ENCODE assay signal across 12 cellular contexts in the genomic region with DNA sequence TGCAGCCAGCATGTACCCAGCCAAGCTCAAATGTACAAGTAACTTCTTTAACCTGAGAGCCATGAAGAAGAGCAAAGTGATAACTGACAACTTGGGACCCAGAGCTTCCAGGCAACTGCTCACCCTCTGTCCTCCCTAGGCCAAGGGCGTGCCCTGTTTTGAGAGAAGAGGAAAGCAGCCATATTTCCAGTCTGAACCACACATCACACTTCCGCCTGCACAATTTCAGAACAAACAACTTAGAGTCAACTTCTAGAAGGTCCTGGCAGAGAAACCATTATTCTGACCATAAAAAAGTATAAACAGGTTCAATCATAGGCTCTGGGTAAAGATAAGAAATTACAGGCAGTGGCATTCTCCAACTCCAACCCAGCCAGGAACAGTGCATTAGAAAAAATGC. TPM values are rescaled to one million over a fixed set of nuclear protein-coding genes. Genes with fewer than 3 reads are reported as not detected.
DNase-seq lines count a peak whose midpoint lies in the region; ATAC-seq and TF ChIP-seq lines count a peak whose summit lies in the region.
"Had no signal": no experiment of that assay in that cellular context is flagged by ENCODE, and none has a peak within 500 bp of the region (broad histone marks: within the 10 kb centered on the region; RNA-seq: fewer than 3 reads in every experiment).

No MANE protein-coding gene starts in this region.

- H4K8ac ChIP-seq in neuronal stem cell (ENCODE audit: low read depth, low read length) = no peak overlapping the region

- H3K4me3 Mint-ChIP-seq in T-cell = no peak overlapping the region

- no peak overlapping the region for H2BK12ac ChIP-seq in neuronal stem cell (ENCODE audit: low read length)

- DNase-seq in T-cell (no peak), foreskin keratinocyte (no peak), neuronal stem cell (ENCODE audit: low spot score) (no peak), cerebellum (ENCODE audit: low spot score) (no peak), NCI-H82 (lab: John Stamatoyannopoulos, UW) (no peak), KG1 (lab: John Stamatoyannopoulos, UW) (no peak), SKM-1 treated with dmso at 0.1 percent for 144 hours (lab: John Stamatoyannopoulos, UW; ENCODE audit: unreplicated experiment) (no peak)
- DNase-seq: activated T-cell treated with anti-CD3 and anti-CD28 coated beads, Interleukin-2, amount 50 U/mL, for 1 hour; kidney glomerular epithelial cell; NCI-H510A had no signal

- no peak overlapping the region for H3K4me2 ChIP-seq in neuronal stem cell (ENCODE audit: insufficient read depth, low read length, poor library complexity, severe bottlenecking)

- peaks cover 19 to 30% of the 10 kb centered on the region in 2 donors for H3K27me3 Mint-ChIP-seq in T-cell

- no peak overlapping the region for H3K14ac ChIP-seq in neuronal stem cell (ENCODE audit: low read length)

- H3K9ac ChIP-seq in neuronal stem cell (ENCODE audit: low read depth, low read length, poor library complexity) = no peak overlapping the region

- peaks cover 22 to 30% (median 24%) of the 10 kb centered on the region in 3 donors for H3K4me1 Mint-ChIP-seq in T-cell

- no CpG with 5 or more reads among the region's 2 CpGs for WGBS in neuronal stem cell (ENCODE audit: extremely low coverage in 2 of 2, insufficient read length in 2 of 2, insufficient replicate concordance in 1 of 2), 2 donors

- ATAC-seq in T-cell (replicated peaks in 1 of 4) = no peak
- no peak for ATAC-seq in foreskin keratinocyte

- no peak overlapping the region for H3K4me3 ChIP-seq in neuronal stem cell (ENCODE audit: low read length in 2 of 2)

- no peak overlapping the region for H2BK5ac ChIP-seq in neuronal stem cell (ENCODE audit: low read length)

- no peak overlapping the region for H2AK5ac ChIP-seq in neuronal stem cell (ENCODE audit: low read depth, low read length)

- peak overlapping the region; percentile 37 for H2AFZ ChIP-seq in neuronal stem cell (ENCODE audit: low read length)

- H3K27ac ChIP-seq in 22Rv1 = peak overlapping the region; percentile 96
- H3K27ac ChIP-seq in foreskin keratinocyte = peak overlapping the region; percentile 81
- no peak overlapping the region for H3K27ac ChIP-seq in neuronal stem cell (replicated peaks; ENCODE audit: low read length)

- no peaks in the 10 kb centered on the region for H3K36me3 Mint-ChIP-seq in T-cell

- H3K9me3 Mint-ChIP-seq in T-cell = no peaks in the 10 kb centered on the region

- no peak overlapping the region for H3K18ac ChIP-seq in neuronal stem cell (ENCODE audit: low read length)

- no peak overlapping the region for H2BK15ac ChIP-seq in neuronal stem cell (ENCODE audit: low read length)

- H2BK120ac ChIP-seq in neuronal stem cell (ENCODE audit: low read depth, low read length) = no peak overlapping the region

- POLR2A ChIA-PET in T-cell (lab: Charles Lee) = no interaction called here

- no peaks in the 10 kb centered on the region for H3K9me3 ChIP-seq in neuronal stem cell (replicated peaks in 1 of 2; ENCODE audit: control insufficient read depth in 2 of 2, insufficient read depth in 1 of 2, low read depth in 1 of 2, low read length in 2 of 2)

- H3K27ac Mint-ChIP-seq in T-cell = peak overlapping the region; percentile 28 to 73
- H3K27ac Mint-ChIP-seq: IgD-negative memory B cell had no signal

- H3K4me1 ChIP-seq in foreskin keratinocyte (peaks cover 31% of the 10 kb centered on the region), neuronal stem cell (ENCODE audit: control insufficient read depth in 2 of 2, insufficient read depth in 1 of 2, low read depth in 1 of 2, low read length in 2 of 2) (peaks cover 17 to 23% of the 10 kb centered on the region in 2 donors)

- TF ChIP-seq CTCF in 22Rv1 (IDR thresholded peaks at IDR 0.05) = no peak
- TF ChIP-seq CTCF in foreskin keratinocyte (conservative IDR thresholded peaks at IDR 0.05) = no peak

- peaks cover 0 to 16% of the 10 kb centered on the region in 2 donors for H3K36me3 ChIP-seq in neuronal stem cell (replicated peaks in 1 of 2; ENCODE audit: control insufficient read depth in 2 of 2, insufficient read depth in 2 of 2, low read length in 2 of 2)

- no peak overlapping the region for H4K91ac ChIP-seq in neuronal stem cell (ENCODE audit: low read depth, low read length, poor library complexity)

- H3K79me1 ChIP-seq in neuronal stem cell (ENCODE audit: low read depth, low read length) = peaks cover 2% of the 10 kb centered on the region

- H3K4ac ChIP-seq in neuronal stem cell (ENCODE audit: low read length) = no peak overlapping the region

- H3K23ac ChIP-seq in neuronal stem cell (ENCODE audit: low read depth, low read length, poor library complexity) = no peak overlapping the region

- CTCF ChIA-PET in T-cell (lab: Charles Lee) = no interaction called here

- H3K27me3 ChIP-seq in foreskin keratinocyte (no peaks in the 10 kb centered on the region), neuronal stem cell (ENCODE audit: control insufficient read depth in 3 of 3, insufficient read depth in 3 of 3, low read depth in 1 of 3, low read length in 3 of 3) (no peaks in the 10 kb centered on the region)

RNA-seq across cellular contexts. Expression of a gene that starts 50.1 kb away (rescaled TPM):
- total RNA-seq in T-cell (1 to 10 TPM; 1.2 to 2.5 (median 1.7) TPM), foreskin keratinocyte (82.0 and 91.9 TPM in 2 replicates), cerebellum (17.1 TPM)
- 70.5 and 97.0 TPM in 2 replicates for polyA plus RNA-seq in foreskin keratinocyte
- 57.5 TPM for polyA plus RNA-seq in neuronal stem cell (2013, experiment 1 of 2)
- polyA plus RNA-seq in neuronal stem cell (2013, experiment 2 of 2) = 59.2 TPM
